1 cellular context compared by ENCODE assay signal in the genomic region with DNA sequence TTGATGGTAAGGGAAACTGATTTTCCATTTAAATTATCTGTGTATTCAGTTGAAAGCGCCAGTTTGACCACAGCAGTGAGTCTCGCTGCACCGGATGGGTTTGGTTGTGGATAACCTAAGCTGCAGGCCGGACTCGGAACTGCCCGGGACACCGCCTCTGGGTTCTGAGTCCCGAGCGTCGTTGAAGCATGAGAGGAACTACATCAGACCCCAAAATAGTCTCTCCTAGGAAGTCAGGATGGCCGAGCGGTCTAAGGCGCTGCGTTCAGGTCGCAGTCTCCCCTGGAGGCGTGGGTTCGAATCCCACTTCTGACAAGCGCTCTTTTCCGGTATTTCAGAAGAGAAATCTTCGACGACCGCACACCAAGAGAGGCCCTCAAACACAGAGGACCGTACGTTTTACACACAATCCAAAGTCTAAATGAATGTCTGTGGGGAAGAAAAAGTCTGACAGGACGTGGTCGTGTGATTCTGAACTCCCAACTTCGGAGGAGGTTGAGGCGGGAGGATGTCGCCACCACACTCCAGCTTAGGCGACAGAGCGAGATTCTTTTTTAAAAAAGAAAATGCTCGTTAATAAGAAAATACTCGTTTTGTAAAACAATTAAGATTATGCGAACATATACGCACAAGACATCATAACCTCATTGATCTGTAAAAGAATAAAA.
TF ChIP-seq lines count a peak whose summit lies in the region.

No MANE protein-coding gene starts in this region.

TF ChIP-seq in H1, 55 proteins besides CTCF, POLR2A, EP300 and RAD21:
- TF ChIP-seq SP1 (IDR thresholded peaks at IDR 0.05; ENCODE audit: low read depth, low read length) (no peak), TAF7 (optimal IDR thresholded peaks at IDR 0.05; ENCODE audit: borderline replicate concordance, low read depth, low read length) (peak; percentile 89), ASH2L (IDR thresholded peaks at IDR 0.05; ENCODE audit: low read length) (peak; percentile 99), TBP (IDR thresholded peaks at IDR 0.05; ENCODE audit: low read depth, low read length) (peak; percentile 99), RFX5 (IDR thresholded peaks at IDR 0.05; ENCODE audit: borderline replicate concordance, low read depth, low read length) (no peak), NRF1 (IDR thresholded peaks at IDR 0.05; ENCODE audit: low read depth, low read length) (peak; percentile 23; the same call in 1 of the 2 replicates), MAFK (IDR thresholded peaks at IDR 0.05; ENCODE audit: low read depth, low read length) (peak; percentile 92; the same call in 1 of the 2 replicates), RNF2 (IDR thresholded peaks at IDR 0.05; ENCODE audit: borderline replicate concordance, low read depth, low read length, missing control alignments, poor library complexity, severe bottlenecking) (no peak), CBX5 (IDR thresholded peaks at IDR 0.05; ENCODE audit: low read depth, low read length) (no peak), JUN (IDR thresholded peaks at IDR 0.05; ENCODE audit: low read depth, low read length) (no peak), JUND (IDR thresholded peaks at IDR 0.05; ENCODE audit: low read length) (no peak), BACH1 (IDR thresholded peaks at IDR 0.05; ENCODE audit: low read length) (peak; percentile 48), SP4 (IDR thresholded peaks at IDR 0.05; ENCODE audit: low read length) (no peak), SAP30 (IDR thresholded peaks at IDR 0.05; ENCODE audit: insufficient read depth, insufficient replicate concordance, low read length) (no peak), CREB1 (IDR thresholded peaks at IDR 0.05) (peak; percentile 61), ZNF274 (IDR thresholded peaks at IDR 0.05; ENCODE audit: borderline replicate concordance, extremely low read depth, low read length) (no peak), GABPA (IDR thresholded peaks at IDR 0.05; ENCODE audit: borderline replicate concordance, insufficient read depth, low read length) (no peak), TEAD4 (IDR thresholded peaks at IDR 0.05; ENCODE audit: low read depth, low read length) (peak; percentile 66), CEBPB (IDR thresholded peaks at IDR 0.05; ENCODE audit: low read depth, low read length) (peak; percentile 80), SIX5 (IDR thresholded peaks at IDR 0.05; ENCODE audit: low read depth, low read length) (no peak), FOSL1 (IDR thresholded peaks at IDR 0.05; ENCODE audit: insufficient read depth, low read depth, low read length) (no peak)
- TF ChIP-seq, protein P1, sequence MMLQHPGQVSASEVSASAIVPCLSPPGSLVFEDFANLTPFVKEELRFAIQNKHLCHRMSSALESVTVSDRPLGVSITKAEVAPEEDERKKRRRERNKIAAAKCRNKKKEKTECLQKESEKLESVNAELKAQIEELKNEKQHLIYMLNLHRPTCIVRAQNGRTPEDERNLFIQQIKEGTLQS (IDR thresholded peaks at IDR 0.05; ENCODE audit: insufficient read depth, low read depth, low read length), result no peak
- TF ChIP-seq, protein P2, sequence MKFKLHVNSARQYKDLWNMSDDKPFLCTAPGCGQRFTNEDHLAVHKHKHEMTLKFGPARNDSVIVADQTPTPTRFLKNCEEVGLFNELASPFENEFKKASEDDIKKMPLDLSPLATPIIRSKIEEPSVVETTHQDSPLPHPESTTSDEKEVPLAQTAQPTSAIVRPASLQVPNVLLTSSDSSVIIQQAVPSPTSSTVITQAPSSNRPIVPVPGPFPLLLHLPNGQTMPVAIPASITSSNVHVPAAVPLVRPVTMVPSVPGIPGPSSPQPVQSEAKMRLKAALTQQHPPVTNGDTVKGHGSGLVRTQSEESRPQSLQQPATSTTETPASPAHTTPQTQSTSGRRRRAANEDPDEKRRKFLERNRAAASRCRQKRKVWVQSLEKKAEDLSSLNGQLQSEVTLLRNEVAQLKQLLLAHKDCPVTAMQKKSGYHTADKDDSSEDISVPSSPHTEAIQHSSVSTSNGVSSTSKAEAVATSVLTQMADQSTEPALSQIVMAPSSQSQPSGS (IDR thresholded peaks at IDR 0.05; ENCODE audit: low read length), result peak; percentile 59; the same call in 1 of the 2 replicates
- TF ChIP-seq, protein P3, sequence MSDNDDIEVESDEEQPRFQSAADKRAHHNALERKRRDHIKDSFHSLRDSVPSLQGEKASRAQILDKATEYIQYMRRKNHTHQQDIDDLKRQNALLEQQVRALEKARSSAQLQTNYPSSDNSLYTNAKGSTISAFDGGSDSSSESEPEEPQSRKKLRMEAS (IDR thresholded peaks at IDR 0.05), result 0 out of 2 replicates have a peak, but pooled peaks have one; percentile 8
TF ChIP-seq in H1: peak in this region for 11.
